8 cellular contexts compared by ENCODE assay signal in the genomic region with DNA sequence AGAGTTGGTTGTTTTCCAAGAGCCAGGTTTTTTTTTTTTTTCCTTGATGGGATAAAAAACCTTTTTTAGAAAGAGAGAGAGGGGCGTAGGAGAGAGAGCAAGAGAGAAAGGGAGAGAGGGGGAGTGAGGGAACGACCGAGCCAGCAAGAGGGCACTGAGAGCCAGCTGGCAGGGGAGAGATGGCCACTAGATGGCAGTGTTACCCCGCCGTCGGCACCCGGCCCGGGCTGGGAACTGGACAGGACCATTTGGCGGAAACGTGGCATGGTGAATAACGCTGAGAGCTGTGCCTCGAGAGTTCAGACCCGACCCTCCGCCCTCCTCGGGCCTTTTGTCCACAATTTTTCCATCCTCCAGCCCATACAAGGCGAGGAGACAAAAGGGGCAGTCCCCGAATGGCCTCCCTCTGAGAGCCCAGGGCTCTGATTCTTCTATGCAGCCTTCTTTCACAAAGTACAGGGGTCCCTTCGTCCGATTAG.
A peak's percentile ranks its signal among the peaks of the same experiment; 100 is the strongest.
DNase-seq lines count a peak whose midpoint lies in the region; ATAC-seq, FAIRE-seq and TF ChIP-seq lines count a peak whose summit lies in the region.

No MANE protein-coding gene starts in this region.

- no peak for TF ChIP-seq POLR2A in HepG2 (IDR thresholded peaks at IDR 0.05; ENCODE audit: insufficient read depth in 1 of 2, low read depth in 2 of 2, low read length in 2 of 2)

- peak overlapping the region; percentile 77 for H2AFZ ChIP-seq in HepG2 (ENCODE audit: low read length)

- H3K4me3 ChIP-seq in BLaER1: peak overlapping the region; percentile 63
- H3K4me3 ChIP-seq in HepG2 (replicated peaks in 1 of 3; ENCODE audit: insufficient read depth in 1 of 3, low read depth in 2 of 3, low read length in 3 of 3): peak overlapping the region in 1 of 3 experiments; percentile 54; a peak in 2 of 6 replicates

- no peaks in the 10 kb centered on the region for H3K79me2 ChIP-seq in HepG2 (ENCODE audit: insufficient read depth, low read length)

- no peak overlapping the region for H3K27ac Mint-ChIP-seq in activated CD4-positive, alpha-beta T cell treated with anti-CD3 and anti-CD28 coated beads, Interleukin-2, amount 10 ng/mL, durations not matched to agents 24 days and 14 days
- H3K27ac Mint-ChIP-seq in dendritic cell treated with granulocyte-macrophage colony-stimulating factor and Interleukin-4, amounts not matched to agents 40 ng/mL and 50 ng/mL, for 4 days: no peak overlapping the region

- H3K36me3 ChIP-seq in BLaER1: no peaks in the 10 kb centered on the region
- no peaks in the 10 kb centered on the region for H3K36me3 ChIP-seq in HepG2 (replicated peaks in 1 of 2; ENCODE audit: control insufficient read depth in 1 of 2, insufficient read depth in 2 of 2, low read length in 2 of 2)

- no peaks in the 10 kb centered on the region for H3K4me1 Mint-ChIP-seq in activated CD4-positive, alpha-beta T cell treated with anti-CD3 and anti-CD28 coated beads, Interleukin-2, amount 10 ng/mL, durations not matched to agents 24 days and 14 days
- H3K4me1 Mint-ChIP-seq in dendritic cell treated with granulocyte-macrophage colony-stimulating factor and Interleukin-4, amounts not matched to agents 40 ng/mL and 50 ng/mL, for 4 days (ENCODE audit: low read depth): peaks cover 11% of the 10 kb centered on the region

- POLR2A ChIA-PET in HepG2 (lab: Yijun Ruan, JAX): no interaction called here

- H3K4me3 Mint-ChIP-seq in activated CD4-positive, alpha-beta T cell treated with anti-CD3 and anti-CD28 coated beads, Interleukin-2, amount 10 ng/mL, durations not matched to agents 24 days and 14 days: no peak overlapping the region
- H3K4me3 Mint-ChIP-seq in dendritic cell treated with granulocyte-macrophage colony-stimulating factor and Interleukin-4, amounts not matched to agents 40 ng/mL and 50 ng/mL, for 4 days: peak overlapping the region; percentile 59

- H4K20me1 ChIP-seq in BLaER1: no peaks in the 10 kb centered on the region
- H4K20me1 ChIP-seq in HepG2 (ENCODE audit: insufficient read depth, low read length): no peaks in the 10 kb centered on the region

- H3K9ac ChIP-seq in BLaER1 (peak overlapping the region; percentile 70), HepG2 (ENCODE audit: insufficient read depth, low read depth, low read length) (no peak overlapping the region)

- DNase-seq in GM19239 (ENCODE audit: insufficient read length, low spot score) (peak; percentile 35), NCI-H460 (ENCODE audit: extremely low read depth, low read depth) (peak; percentile 74), HepG2 (ENCODE audit: low spot score) (peak; percentile 63)
- peak; percentile 92 for DNase-seq in activated CD4-positive, alpha-beta T cell treated with anti-CD3 and anti-CD28 coated beads, Interleukin-2, amount 10 ng/mL, durations not matched to agents 24 days and 14 days
- peak; percentile 77 for DNase-seq in stimulated activated CD4-positive, alpha-beta T cell treated with anti-CD3 and anti-CD28 coated beads, Interleukin-4, amount 100 ng/mL, for 24 hours

- in situ Hi-C loops in HepG2 (cut with HindIII; ENCODE audit: extremely low pct_ligation_motif_present, low pct_unique_long_range_greater_than_20kb): loop anchor here (10.0 kb wide), 1 partner anchor 685 kb away; no protein-coding TSS in a partner anchor

- intact Hi-C loops in activated CD4-positive, alpha-beta T cell treated with anti-CD3 and anti-CD28 coated beads, Interleukin-2, amount 10 ng/mL, durations not matched to agents 24 days and 14 days (cut with micrococcal nuclease): loop anchor here (5.0 kb wide), 1 partner anchor 687 kb away; no protein-coding TSS in a partner anchor
- intact Hi-C loops in dendritic cell treated with granulocyte-macrophage colony-stimulating factor and Interleukin-4, amounts not matched to agents 40 ng/mL and 50 ng/mL, for 4 days (cut with micrococcal nuclease): loop anchor here (5.0 to 10.0 kb wide), 3 partner anchors 145 to 805 kb away; no protein-coding TSS in a partner anchor
- intact Hi-C loops in HepG2 (cut with micrococcal nuclease; ENCODE audit: unreplicated experiment): loop anchor here (1.0 to 10.0 kb wide), 4 partner anchors 146 to 1115 kb away; no protein-coding TSS in a partner anchor

- H3K27me3 Mint-ChIP-seq in activated CD4-positive, alpha-beta T cell treated with anti-CD3 and anti-CD28 coated beads, Interleukin-2, amount 10 ng/mL, durations not matched to agents 24 days and 14 days: no peaks in the 10 kb centered on the region
- no peaks in the 10 kb centered on the region for H3K27me3 Mint-ChIP-seq in dendritic cell treated with granulocyte-macrophage colony-stimulating factor and Interleukin-4, amounts not matched to agents 40 ng/mL and 50 ng/mL, for 4 days

- peak; percentile 87 for FAIRE-seq in GM19239 (lab: Jason Lieb, UNC)
- peak; percentile 81 for FAIRE-seq in HepG2 (lab: Jason Lieb, UNC)

- CTCF ChIA-PET in HepG2 (lab: Yijun Ruan, JAX; ENCODE audit: low intra/inter-chr PET ratio, low total read pairs): interaction anchor here (1.1 to 2.8 kb wide), 2 partner anchors 458 to 688 kb away, joined by 4 to 25 read pairs; no protein-coding TSS in a partner anchor

- ATAC-seq in HG03432 (IDR thresholded peaks at IDR 0.05; ENCODE audit: unreplicated experiment): peak; percentile 96
- ATAC-seq in HepG2: peak; percentile 100

- peaks cover 30% of the 10 kb centered on the region for H3K4me1 ChIP-seq in BLaER1
- peaks cover 15% of the 10 kb centered on the region for H3K4me1 ChIP-seq in HepG2 (ENCODE audit: insufficient read depth, low read length)

- no peaks in the 10 kb centered on the region for H3K36me3 Mint-ChIP-seq in activated CD4-positive, alpha-beta T cell treated with anti-CD3 and anti-CD28 coated beads, Interleukin-2, amount 10 ng/mL, durations not matched to agents 24 days and 14 days (ENCODE audit: low read depth)
- no peaks in the 10 kb centered on the region for H3K36me3 Mint-ChIP-seq in dendritic cell treated with granulocyte-macrophage colony-stimulating factor and Interleukin-4, amounts not matched to agents 40 ng/mL and 50 ng/mL, for 4 days (ENCODE audit: low read depth)

- H3K27ac ChIP-seq in BLaER1 (peak overlapping the region; percentile 45), HepG2 (ENCODE audit: extremely low read length, insufficient read depth, low read length) (no peak overlapping the region)

- H3K9me3 ChIP-seq in BLaER1: no peaks in the 10 kb centered on the region
- no peaks in the 10 kb centered on the region for H3K9me3 ChIP-seq in HepG2 (ENCODE audit: low read length)

- H3K9me3 Mint-ChIP-seq in activated CD4-positive, alpha-beta T cell treated with anti-CD3 and anti-CD28 coated beads, Interleukin-2, amount 10 ng/mL, durations not matched to agents 24 days and 14 days: no peaks in the 10 kb centered on the region
- H3K9me3 Mint-ChIP-seq in dendritic cell treated with granulocyte-macrophage colony-stimulating factor and Interleukin-4, amounts not matched to agents 40 ng/mL and 50 ng/mL, for 4 days: no peaks in the 10 kb centered on the region

- H3K27me3 ChIP-seq in BLaER1 (no peaks in the 10 kb centered on the region), HepG2 (ENCODE audit: control insufficient read depth in 1 of 2, insufficient read depth in 2 of 2, low read length in 2 of 2) (peaks cover 0 to 6% of the 10 kb centered on the region in 2 experiments; a peak in 1 of 5 replicates)

- BruUV-seq in HepG2 (replicated peaks; lab: Mats Ljungman, UMichigan): no TSS peak

- no peak for TF ChIP-seq EP300 in HepG2 (IDR thresholded peaks at IDR 0.05; ENCODE audit: low read depth in 2 of 2, low read length in 2 of 2)
- no peak for TF ChIP-seq EP300 in HepG2 (CRISPR knock-in tag; IDR thresholded peaks at IDR 0.05; ENCODE audit: borderline replicate concordance)

- peak; percentile 98 for TF ChIP-seq CTCF in HepG2 (CRISPR knock-in tag; IDR thresholded peaks at IDR 0.05)

- peak overlapping the region; percentile 88 for H3K4me2 ChIP-seq in BLaER1
- H3K4me2 ChIP-seq in HepG2 (ENCODE audit: low read depth, low read length): peak overlapping the region; percentile 73

- WGBS in HepG2 (ENCODE audit: low lambda C conversion rate): 10% methylated on average over 15 of the region's 19 CpGs

- TF ChIP-seq RAD21 in HepG2 (CRISPR knock-in tag; IDR thresholded peaks at IDR 0.05): peak; percentile 97

TF ChIP-seq in HepG2, 621 proteins besides CTCF, POLR2A, EP300 and RAD21 (continues in another document):
- TF ChIP-seq, protein P1, sequence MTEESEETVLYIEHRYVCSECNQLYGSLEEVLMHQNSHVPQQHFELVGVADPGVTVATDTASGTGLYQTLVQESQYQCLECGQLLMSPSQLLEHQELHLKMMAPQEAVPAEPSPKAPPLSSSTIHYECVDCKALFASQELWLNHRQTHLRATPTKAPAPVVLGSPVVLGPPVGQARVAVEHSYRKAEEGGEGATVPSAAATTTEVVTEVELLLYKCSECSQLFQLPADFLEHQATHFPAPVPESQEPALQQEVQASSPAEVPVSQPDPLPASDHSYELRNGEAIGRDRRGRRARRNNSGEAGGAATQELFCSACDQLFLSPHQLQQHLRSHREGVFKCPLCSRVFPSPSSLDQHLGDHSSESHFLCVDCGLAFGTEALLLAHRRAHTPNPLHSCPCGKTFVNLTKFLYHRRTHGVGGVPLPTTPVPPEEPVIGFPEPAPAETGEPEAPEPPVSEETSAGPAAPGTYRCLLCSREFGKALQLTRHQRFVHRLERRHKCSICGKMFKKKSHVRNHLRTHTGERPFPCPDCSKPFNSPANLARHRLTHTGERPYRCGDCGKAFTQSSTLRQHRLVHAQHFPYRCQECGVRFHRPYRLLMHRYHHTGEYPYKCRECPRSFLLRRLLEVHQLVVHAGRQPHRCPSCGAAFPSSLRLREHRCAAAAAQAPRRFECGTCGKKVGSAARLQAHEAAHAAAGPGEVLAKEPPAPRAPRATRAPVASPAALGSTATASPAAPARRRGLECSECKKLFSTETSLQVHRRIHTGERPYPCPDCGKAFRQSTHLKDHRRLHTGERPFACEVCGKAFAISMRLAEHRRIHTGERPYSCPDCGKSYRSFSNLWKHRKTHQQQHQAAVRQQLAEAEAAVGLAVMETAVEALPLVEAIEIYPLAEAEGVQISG (CRISPR knock-in tag; IDR thresholded peaks at IDR 0.05): peak; percentile 33; the same call in 1 of the 2 replicates
- peak; percentile 20; the same call in 1 of the 2 replicates for TF ChIP-seq MYC (CRISPR knock-in tag; IDR thresholded peaks at IDR 0.05; ENCODE audit: borderline replicate concordance)
- TF ChIP-seq KDM5B (CRISPR knock-in tag; IDR thresholded peaks at IDR 0.05; ENCODE audit: borderline replicate concordance): peak; percentile 58; the same call in 1 of the 2 replicates

Comparison
In these comparisons a context has a peak if more than half of its experiments do, and no peak if none do; other contexts are left out.
1. DNase-seq: peak in every context shown above with its lines; median percentile 92 in activated CD4-positive, alpha-beta T cell treated with anti-CD3 and anti-CD28 coated beads, Interleukin-2, amount 10 ng/mL, durations not matched to agents 24 days and 14 days; 77 in stimulated activated CD4-positive, alpha-beta T cell treated with anti-CD3 and anti-CD28 coated beads, Interleukin-4, amount 100 ng/mL, for 24 hours; 74 in NCI-H460; 63 in HepG2; 35 in GM19239.